ENCODE assay signal across 2 cellular contexts in genomic region chr7:24566274-24566673, GRCh38.
A peak's percentile ranks its signal among the peaks of the same experiment; 100 is the strongest.
TF ChIP-seq lines count a peak whose summit lies in the region.

No MANE protein-coding gene starts in this region.

TF ChIP-seq in SK-N-SH treated with all-trans-retinoic acid at 6 μM for 48 hours, 23 proteins besides CTCF, POLR2A, EP300 and RAD21 (continued from another document):
- TF ChIP-seq POU6F1 (CRISPR knock-in tag; IDR thresholded peaks at IDR 0.05; ENCODE audit: borderline replicate concordance, low read depth) = no peak
- no peak for TF ChIP-seq PPARA (CRISPR knock-in tag; IDR thresholded peaks at IDR 0.05; ENCODE audit: borderline replicate concordance)
- TF ChIP-seq ZNF8 (CRISPR knock-in tag; IDR thresholded peaks at IDR 0.05) = no peak
TF ChIP-seq in SK-N-SH treated with all-trans-retinoic acid at 6 μM for 48 hours: peak in this region for 0.

TF ChIP-seq in WTC11, 78 proteins besides CTCF, POLR2A, EP300 and RAD21 (continued from another document):
- TF ChIP-seq PRDM15 (CRISPR knock-in tag; IDR thresholded peaks at IDR 0.05) = no peak
- peak; percentile 80 for TF ChIP-seq USF2 (CRISPR knock-in tag; IDR thresholded peaks at IDR 0.05)
- no peak for TF ChIP-seq MYBL2 (CRISPR knock-in tag; IDR thresholded peaks at IDR 0.05)
- no peak for TF ChIP-seq ELF4 (CRISPR knock-in tag; IDR thresholded peaks at IDR 0.05; ENCODE audit: low read depth)
- TF ChIP-seq MXD4 (CRISPR knock-in tag; IDR thresholded peaks at IDR 0.05; ENCODE audit: borderline replicate concordance) = no peak
